In the genomic region with DNA sequence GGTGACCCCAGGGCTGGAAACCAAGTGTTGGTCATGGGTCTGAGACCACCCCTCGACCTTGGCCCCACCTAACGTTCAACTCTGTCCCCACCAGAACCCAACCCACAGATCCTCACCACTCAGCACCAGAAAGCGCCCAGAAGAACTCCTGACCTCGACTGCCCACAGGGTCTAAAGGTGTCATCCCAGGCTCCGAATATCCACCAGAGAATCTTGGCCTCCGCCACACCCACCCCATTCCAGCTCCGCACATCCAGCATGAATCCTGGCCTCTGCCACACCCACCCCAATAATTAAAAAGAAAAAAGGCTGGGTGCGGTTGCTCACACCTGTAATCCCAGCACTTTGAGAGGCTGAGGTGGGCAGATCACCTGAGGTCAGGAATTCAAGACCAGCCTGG, we compare ENCODE assay signal across 9 cellular contexts. TPM values are rescaled to one million over a fixed set of nuclear protein-coding genes. Genes with fewer than 3 reads are reported as not detected.
A peak's percentile ranks its signal among the peaks of the same experiment; 100 is the strongest.
DNase-seq lines count a peak whose midpoint lies in the region; ATAC-seq and TF ChIP-seq lines count a peak whose summit lies in the region.
"Had no signal": no experiment of that assay in that cellular context is flagged by ENCODE, and none has a peak within 500 bp of the region (broad histone marks: within the 10 kb centered on the region; RNA-seq: fewer than 3 reads in every experiment).

No MANE protein-coding gene starts in this region.

- H3K9ac ChIP-seq in SK-N-MC (ENCODE audit: insufficient read length) (no peak overlapping the region), fibroblast of lung (ENCODE audit: insufficient read depth, low read length) (no peak overlapping the region)

- no peak overlapping the region for H2AFZ ChIP-seq in fibroblast of lung (ENCODE audit: low read length)

- H3K4me1 ChIP-seq in fibroblast of lung (ENCODE audit: control insufficient read depth, extremely low read depth, insufficient read depth, low read length), result peaks cover 13% of the 10 kb centered on the region
- peaks cover 72% of the 10 kb centered on the region for H3K4me1 ChIP-seq in psoas muscle

- ATAC-seq in psoas muscle (no peak), HG03354 (IDR thresholded peaks at IDR 0.05; ENCODE audit: poor library complexity, severe bottlenecking, unreplicated experiment) (no peak)

- H4K20me1 ChIP-seq in fibroblast of lung (ENCODE audit: control insufficient read depth, extremely low read depth, insufficient read depth, low read length), result peaks cover 4% of the 10 kb centered on the region

- H3K79me2 ChIP-seq in fibroblast of lung (ENCODE audit: control insufficient read depth, insufficient read depth, low read length), result peaks cover 44% of the 10 kb centered on the region

- no peaks in the 10 kb centered on the region for H3K9me3 ChIP-seq in SK-N-MC (ENCODE audit: low read depth, low read length)
- no peaks in the 10 kb centered on the region for H3K9me3 ChIP-seq in fibroblast of lung (ENCODE audit: control insufficient read depth, insufficient read depth, low read depth, low read length)
- H3K9me3 ChIP-seq in psoas muscle, result no peaks in the 10 kb centered on the region

- H3K36me3 ChIP-seq in GM06990 (ENCODE audit: control insufficient read depth, insufficient read depth, low read length), result no peaks in the 10 kb centered on the region; the same call in 1 of the 2 replicates
- H3K36me3 ChIP-seq in SK-N-MC (ENCODE audit: insufficient read depth, low read length), result peaks cover 3% of the 10 kb centered on the region; the same call in 1 of the 2 replicates
- peaks cover 2% of the 10 kb centered on the region for H3K36me3 ChIP-seq in fibroblast of lung (ENCODE audit: control insufficient read depth, insufficient read depth, low read length)
- H3K36me3 ChIP-seq in psoas muscle (ENCODE audit: insufficient read depth in 1 of 2, low read depth in 1 of 2), result no peaks in the 10 kb centered on the region

- TF ChIP-seq CTCF in GM06990 (IDR thresholded peaks at IDR 0.05; ENCODE audit: insufficient read depth, low read length, poor library complexity, severe bottlenecking), result no peak
- no peak for TF ChIP-seq CTCF in fibroblast of lung (conservative IDR thresholded peaks at IDR 0.05 in 1 of 2, IDR thresholded peaks at IDR 0.05 in 1 of 2; ENCODE audit: low read depth in 1 of 2, low read length in 2 of 2)
- TF ChIP-seq CTCF in psoas muscle (IDR thresholded peaks at IDR 0.05), result no peak
- no peak for TF ChIP-seq CTCF in GM20000 (IDR thresholded peaks at IDR 0.05; ENCODE audit: extremely low read depth, missing control alignments)

- peak overlapping the region; percentile 94 for H3K4me2 ChIP-seq in fibroblast of lung (ENCODE audit: extremely low read depth, insufficient read depth, low read length)

- intact Hi-C loops in psoas muscle (cut with DNase I), result loop anchor here (5.0 to 10.0 kb wide), 3 partner anchors 49 to 172 kb away; no protein-coding TSS in a partner anchor

- DNase-seq in GM06990 (ENCODE audit: extremely low read depth, insufficient read length) (no peak), SK-N-MC (ENCODE audit: low read depth, low spot score) (no peak), fibroblast of lung (ENCODE audit: low read depth in 2 of 2) (no peak), psoas muscle (no peak), NCI-H526 treated with DMSO at 0.1 percent for 48 hours (lab: John Stamatoyannopoulos, UW) (no peak), GM20000 (ENCODE audit: low spot score) (no peak)
- DNase-seq in effector CD4-positive, alpha-beta T cell, result no peak
- DNase-seq: NCI-H187 treated with DMSO at 0.1 percent for 48 hours had no signal

- 65 to 75% (median 68%) methylated on average over 8 of the region's 8 CpGs for WGBS in psoas muscle, 3 donors

- H3K4me3 ChIP-seq in GM06990 (replicated peaks; ENCODE audit: low read depth, low read length) (peak overlapping the region; percentile 75), SK-N-MC (peak overlapping the region; percentile 91), fibroblast of lung (replicated peaks in 1 of 4; ENCODE audit: control extremely low read depth in 1 of 4, insufficient read depth in 1 of 4, low read depth in 3 of 4, low read length in 4 of 4) (peak overlapping the region in 3 of 4 experiments; percentile 76 to 90 (median 79)), psoas muscle (peak overlapping the region; percentile 84)

- H3K27ac ChIP-seq in SK-N-MC (no peak overlapping the region), fibroblast of lung (ENCODE audit: insufficient read depth, low read length) (no peak overlapping the region), psoas muscle (peak overlapping the region; percentile 96)

- H3K27me3 ChIP-seq in GM06990 (replicated peaks; ENCODE audit: control insufficient read depth, insufficient read depth, low read length), result no peaks in the 10 kb centered on the region
- H3K27me3 ChIP-seq in fibroblast of lung (ENCODE audit: control insufficient read depth, insufficient read depth, low read length), result no peaks in the 10 kb centered on the region
- H3K27me3 ChIP-seq in psoas muscle (ENCODE audit: insufficient read depth in 3 of 3, low read length in 2 of 3), result no peaks in the 10 kb centered on the region

RNA-seq across cellular contexts. Expression of a gene that starts 1.3 kb away (rescaled TPM):
- total RNA-seq in fibroblast of lung, result 24.9 and 28.2 TPM in 2 replicates
- 19.5 and 23.8 TPM in 2 replicates for polyA plus RNA-seq in fibroblast of lung
- polyA plus RNA-seq in fibroblast of lung (2012), result 18.8 and 25.5 TPM in 2 replicates
- polyA minus RNA-seq in fibroblast of lung (ENCODE audit: low replicate concordance), result 40.7 and 44.1 TPM in 2 replicates
- 10 to 100 TPM; 26.9 to 38.1 (median 33.9) TPM for total RNA-seq in psoas muscle
- 10 to 100 TPM; 13.0 to 26.8 (median 24.8) TPM for polyA plus RNA-seq in psoas muscle

RNA-seq across cellular contexts. Expression of a gene that starts 25.7 kb away (rescaled TPM):
- total RNA-seq in fibroblast of lung (10.3 and 11.6 TPM in 2 replicates), psoas muscle (10 to 100 TPM; 15.7 to 25.0 (median 20.6) TPM)
- polyA plus RNA-seq in fibroblast of lung (16.2 and 17.6 TPM in 2 replicates), psoas muscle (10 to 100 TPM; 11.7 to 19.0 (median 14.8) TPM)
- polyA plus RNA-seq in fibroblast of lung (2012), result 17.6 and 20.0 TPM in 2 replicates
- 11.7 and 21.2 TPM in 2 replicates for polyA minus RNA-seq in fibroblast of lung (ENCODE audit: low replicate concordance)
